30 cellular contexts compared by ENCODE assay signal in genomic region chr11:47280099-47280498, GRCh38.
"Had no signal": no experiment of that assay in that cellular context is flagged by ENCODE, and none has a peak within 500 bp of the region (broad histone marks: within the 10 kb centered on the region; RNA-seq: fewer than 3 reads in every experiment).

No MANE protein-coding gene starts in this region.

- H3K27me3 Mint-ChIP-seq: activated B cell treated with CpG ODN at 0.5 μM for 24 hours; activated CD4-positive, alpha-beta memory T cell treated with anti-CD3 and anti-CD28 coated beads for 36 hours; activated naive CD4-positive, alpha-beta T cell treated with anti-CD3 and anti-CD28 coated beads, Interleukin-2, amount 10 ng/mL, durations not matched to agents 7 days and 5 days; activated naive CD8-positive, alpha-beta T cell; activated naive CD8-positive, alpha-beta T cell treated with anti-CD3 and anti-CD28 coated beads, Interleukin-2, amount 50 U/mL, for 24 hours had no signal

- H3K4me1 ChIP-seq: SJSA1 had no signal

- H3K27ac ChIP-seq: brain microvascular endothelial cell, KMS-11, PC-9, RWPE1, SJSA1 had no signal

- H3K4me1 Mint-ChIP-seq: activated B cell treated with CpG ODN at 0.5 μM for 24 hours; activated naive CD4-positive, alpha-beta T cell treated with anti-CD3 and anti-CD28 coated beads, Interleukin-2, amount 10 ng/mL, durations not matched to agents 7 days and 5 days; activated naive CD8-positive, alpha-beta T cell treated with anti-CD3 and anti-CD28 coated beads, Interleukin-2, amount 50 U/mL, for 24 hours had no signal

- H3K4me3 Mint-ChIP-seq: activated B cell treated with CpG ODN at 0.5 μM for 24 hours; activated CD4-positive, alpha-beta memory T cell treated with anti-CD3 and anti-CD28 coated beads for 36 hours; activated naive CD4-positive, alpha-beta T cell treated with anti-CD3 and anti-CD28 coated beads, Interleukin-2, amount 10 ng/mL, durations not matched to agents 7 days and 5 days; activated naive CD8-positive, alpha-beta T cell; activated naive CD8-positive, alpha-beta T cell treated with anti-CD3 and anti-CD28 coated beads, Interleukin-2, amount 50 U/mL, for 24 hours; activated T-cell treated with anti-CD3 and anti-CD28 coated beads, Interleukin-2, amount 50 U/mL, for 4 hours; T-helper 1 cell treated with Interleukin-12 subunit alpha and Interleukin-12 subunit beta and Interleukin-4 antibody, amounts not matched to agents 30 μg/mL and 1 μg/mL, for 36 hours; T-helper 2 cell treated with Interferon-gamma antibody and Interleukin-4, amounts not matched to agents 5 μg/mL and 100 μg/mL, for 36 hours had no signal

- DNase-seq: activated B cell treated with CpG ODN at 0.5 μM for 24 hours; activated CD4-positive, alpha-beta memory T cell treated with anti-CD3 and anti-CD28 coated beads for 36 hours; activated CD4-positive, alpha-beta T cell treated with anti-CD3 and anti-CD28 coated beads for 4 hours; activated CD4-positive, alpha-beta T cell treated with anti-CD3 and anti-CD28 coated beads, Interleukin-2, amount 50 U/mL, for 1 hour; activated CD4-positive, CD25-positive, alpha-beta regulatory T cell treated with anti-CD3 and anti-CD28 coated beads, Interleukin-2, amount 50 U/mL, for 72 hours; activated CD8-positive, alpha-beta memory T cell treated with anti-CD3 and anti-CD28 coated beads, Interleukin-2, amount 50 U/mL, for 4 hours; activated effector memory CD4-positive, alpha-beta T cell treated with Interleukin-2 at 50 U/mL for 16 hours; activated naive CD4-positive, alpha-beta T cell treated with anti-CD3 and anti-CD28 coated beads, Interleukin-2, amount 10 ng/mL, durations not matched to agents 7 days and 5 days; activated naive CD8-positive, alpha-beta T cell treated with anti-CD3 and anti-CD28 coated beads, Interleukin-2, amount 50 U/mL, for 24 hours; activated T-cell treated with anti-CD3 and anti-CD28 coated beads for 4 hours; activated T-cell treated with anti-CD3 and anti-CD28 coated beads, Interleukin-2, amount 50 U/mL, for 4 hours; anterior cingulate cortex; brain microvascular endothelial cell; MM.1S; MV-4-11; NCI-H1092 treated with DMSO at 0.1 percent for 48 hours; NCI-H1417; NCI-H187 treated with DMSO at 0.1 percent for 48 hours; NCI-H2081; NCI-H345; NCI-H524 treated with DMSO at 0.1 percent for 48 hours; PC-9; SHP77; SK-N-SH had no signal

- H3K4me3 ChIP-seq: PC-9, SJSA1 had no signal

- H3K27ac Mint-ChIP-seq: activated B cell treated with CpG ODN at 0.5 μM for 24 hours; activated CD4-positive, alpha-beta memory T cell treated with anti-CD3 and anti-CD28 coated beads for 36 hours; activated naive CD4-positive, alpha-beta T cell treated with anti-CD3 and anti-CD28 coated beads, Interleukin-2, amount 10 ng/mL, durations not matched to agents 7 days and 5 days; activated naive CD8-positive, alpha-beta T cell; activated naive CD8-positive, alpha-beta T cell treated with anti-CD3 and anti-CD28 coated beads, Interleukin-2, amount 50 U/mL, for 24 hours; T-helper 1 cell treated with Interleukin-12 subunit alpha and Interleukin-12 subunit beta and Interleukin-4 antibody, amounts not matched to agents 30 μg/mL and 1 μg/mL, for 36 hours; T-helper 2 cell treated with Interferon-gamma antibody and Interleukin-4, amounts not matched to agents 5 μg/mL and 100 μg/mL, for 36 hours had no signal

- H3K9me3 Mint-ChIP-seq: activated B cell treated with CpG ODN at 0.5 μM for 24 hours; activated CD4-positive, alpha-beta memory T cell treated with anti-CD3 and anti-CD28 coated beads for 36 hours; activated naive CD4-positive, alpha-beta T cell treated with anti-CD3 and anti-CD28 coated beads, Interleukin-2, amount 10 ng/mL, durations not matched to agents 7 days and 5 days; activated naive CD8-positive, alpha-beta T cell treated with anti-CD3 and anti-CD28 coated beads, Interleukin-2, amount 50 U/mL, for 24 hours; activated T-cell treated with anti-CD3 and anti-CD28 coated beads, Interleukin-2, amount 50 U/mL, for 4 hours; T-helper 1 cell treated with Interleukin-12 subunit alpha and Interleukin-12 subunit beta and Interleukin-4 antibody, amounts not matched to agents 30 μg/mL and 1 μg/mL, for 36 hours; T-helper 2 cell treated with Interferon-gamma antibody and Interleukin-4, amounts not matched to agents 5 μg/mL and 100 μg/mL, for 36 hours had no signal

- ATAC-seq: activated naive CD8-positive, alpha-beta T cell treated with anti-CD3 and anti-CD28 coated beads, Interleukin-2, amount 50 U/mL, for 24 hours; activated T-cell treated with anti-CD3 and anti-CD28 coated beads, Interleukin-2, amount 50 U/mL, for 4 hours had no signal

- H3K9me3 ChIP-seq: SJSA1, SK-N-SH had no signal

- H3K27me3 ChIP-seq: brain microvascular endothelial cell, SJSA1 had no signal
